In the genomic region with DNA sequence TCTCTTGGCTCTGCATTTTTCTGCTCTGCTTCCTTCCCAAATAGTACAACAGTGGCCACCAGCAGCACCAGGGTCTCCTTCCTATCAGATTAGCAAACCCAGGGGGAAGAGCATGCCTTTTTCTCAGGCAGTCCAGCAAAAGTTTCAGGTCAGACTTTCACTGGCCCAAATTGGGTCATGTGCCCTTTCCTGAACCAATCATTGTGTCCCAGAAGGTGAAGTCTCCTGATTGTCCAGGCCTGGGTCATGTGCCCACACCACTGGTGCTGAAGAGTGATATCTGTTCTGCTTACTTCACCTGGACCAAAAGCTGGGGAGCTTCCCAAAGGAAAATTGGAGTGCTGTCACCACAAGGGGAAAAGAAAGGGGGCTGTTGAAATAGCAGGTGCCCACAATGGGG, we compare ENCODE assay signal across 16 cellular contexts.
DNase-seq lines count a peak whose midpoint lies in the region; ATAC-seq and TF ChIP-seq lines count a peak whose summit lies in the region.
"Had no signal": no experiment of that assay in that cellular context is flagged by ENCODE, and none has a peak within 500 bp of the region (broad histone marks: within the 10 kb centered on the region; RNA-seq: fewer than 3 reads in every experiment).

No MANE protein-coding gene starts in this region.

- intact Hi-C loops in cardiac septum (cut with DNase I), result no loop called here
- intact Hi-C loops in Right ventricle myocardium inferior (cut with DNase I), result no loop called here
- intact Hi-C loops in posterior vena cava (cut with DNase I), result no loop called here

- TF ChIP-seq EP300 in Ishikawa (IDR thresholded peaks at IDR 0.05; ENCODE audit: borderline replicate concordance), result no peak

- no peak for ATAC-seq in Right ventricle myocardium inferior

- DNase-seq in cardiac septum (ENCODE audit: low spot score) (peak; percentile 19), Right ventricle myocardium inferior (ENCODE audit: missing footprints) (no peak), posterior vena cava (ENCODE audit: low spot score) (peak; percentile 38), COLO668 (lab: John Stamatoyannopoulos, UW; ENCODE audit: unreplicated experiment) (no peak), HuH-7 (ENCODE audit: low spot score) (no peak)
- DNase-seq: C1 segment of cervical spinal cord; Calu3; CD4-positive, CD25-positive, alpha-beta regulatory T cell; CD8-positive, alpha-beta memory T cell; COR-L47; DMS53; DMS79 treated with DMSO at 0.1 percent for 48 hours; GF-D8; GOT3; HFFc6 had no signal

- no peak for TF ChIP-seq RAD21 in Ishikawa (IDR thresholded peaks at IDR 0.05; ENCODE audit: low read depth)

TF ChIP-seq in Ishikawa, 13 proteins besides CTCF, POLR2A, EP300 and RAD21:
- TF ChIP-seq CEBPB (IDR thresholded peaks at IDR 0.05), result no peak
- TF ChIP-seq, protein P1, sequence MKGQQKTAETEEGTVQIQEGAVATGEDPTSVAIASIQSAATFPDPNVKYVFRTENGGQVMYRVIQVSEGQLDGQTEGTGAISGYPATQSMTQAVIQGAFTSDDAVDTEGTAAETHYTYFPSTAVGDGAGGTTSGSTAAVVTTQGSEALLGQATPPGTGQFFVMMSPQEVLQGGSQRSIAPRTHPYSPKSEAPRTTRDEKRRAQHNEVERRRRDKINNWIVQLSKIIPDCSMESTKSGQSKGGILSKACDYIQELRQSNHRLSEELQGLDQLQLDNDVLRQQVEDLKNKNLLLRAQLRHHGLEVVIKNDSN (IDR thresholded peaks at IDR 0.05), result peak; percentile 53
- TF ChIP-seq CREB1 (IDR thresholded peaks at IDR 0.05; ENCODE audit: low read depth), result no peak

Comparison
In these comparisons a context has a peak if more than half of its experiments do, and no peak if none do; other contexts are left out.
1. DNase-seq: peak in cardiac septum (single experiment) and posterior vena cava (single experiment); none in Right ventricle myocardium inferior (single experiment), COLO668 (single experiment) and HuH-7 (single experiment).